In the genomic region with DNA sequence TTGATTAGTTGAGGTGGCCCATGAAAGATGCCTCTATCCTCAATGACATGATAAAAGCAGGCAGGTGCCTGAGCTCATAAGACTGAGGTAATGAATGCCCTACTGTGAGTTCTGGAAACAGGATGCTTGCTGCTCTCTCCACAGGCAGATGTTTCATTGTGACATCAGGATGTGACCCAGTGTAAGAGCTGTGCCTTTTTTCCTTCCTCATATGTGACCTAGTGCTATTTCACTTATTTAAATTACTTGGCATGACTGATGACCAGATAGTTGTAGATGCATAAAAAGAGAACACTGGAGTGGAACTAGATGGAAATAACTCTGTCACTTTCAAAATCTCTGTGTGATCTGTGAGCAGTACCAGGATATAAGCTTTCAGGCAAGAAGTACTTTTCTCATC, we compare ENCODE assay signal across 2 cellular contexts.
TF ChIP-seq lines count a peak whose summit lies in the region.

No MANE protein-coding gene starts in this region.

TF ChIP-seq in HepG2, 621 proteins besides CTCF, POLR2A, EP300 and RAD21:
- TF ChIP-seq PRDM15 (CRISPR knock-in tag; IDR thresholded peaks at IDR 0.05), result no peak
- no peak for TF ChIP-seq RARA (CRISPR knock-in tag; IDR thresholded peaks at IDR 0.05)
- TF ChIP-seq ZNF629 (CRISPR knock-in tag; conservative IDR thresholded peaks at IDR 0.05), result no peak
- TF ChIP-seq SRSF9 (IDR thresholded peaks at IDR 0.05; ENCODE audit: borderline replicate concordance, insufficient read depth, low read depth, low read length, poor library complexity, severe bottlenecking), result no peak
TF ChIP-seq in HepG2: peak in this region for 0.

TF ChIP-seq in GM12878, 131 proteins besides CTCF, POLR2A, EP300 and RAD21:
- TF ChIP-seq, protein P1, sequence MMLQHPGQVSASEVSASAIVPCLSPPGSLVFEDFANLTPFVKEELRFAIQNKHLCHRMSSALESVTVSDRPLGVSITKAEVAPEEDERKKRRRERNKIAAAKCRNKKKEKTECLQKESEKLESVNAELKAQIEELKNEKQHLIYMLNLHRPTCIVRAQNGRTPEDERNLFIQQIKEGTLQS (IDR thresholded peaks at IDR 0.05; ENCODE audit: borderline replicate concordance, extremely low read depth, low read depth, low read length), result no peak
- TF ChIP-seq MLLT1 (IDR thresholded peaks at IDR 0.05), result no peak
- TF ChIP-seq E2F4 (IDR thresholded peaks at IDR 0.05; ENCODE audit: low read depth, low read length), result no peak
- TF ChIP-seq IKZF2 (IDR thresholded peaks at IDR 0.05), result no peak
- peak; percentile 26; the same call in 1 of the 2 replicates for TF ChIP-seq CREM (IDR thresholded peaks at IDR 0.05; ENCODE audit: low read depth)
- peak; percentile 83 for TF ChIP-seq CREB1 (IDR thresholded peaks at IDR 0.05; ENCODE audit: low read depth)
